In genomic region chr3:193314161-193314560, GRCh38 we compare ENCODE assay signal across 24 cellular contexts.
A peak's percentile ranks its signal among the peaks of the same experiment; 100 is the strongest.
DNase-seq lines count a peak whose midpoint lies in the region; ATAC-seq, FAIRE-seq and TF ChIP-seq lines count a peak whose summit lies in the region.
"Had no signal": no experiment of that assay in that cellular context is flagged by ENCODE, and none has a peak within 500 bp of the region (broad histone marks: within the 10 kb centered on the region; RNA-seq: fewer than 3 reads in every experiment).

No MANE protein-coding gene starts in this region.

- H3K9me2 ChIP-seq in PC-3 (replicated peaks; ENCODE audit: low read length): no peaks in the 10 kb centered on the region

- TF ChIP-seq POLR2A in H54 (IDR thresholded peaks at IDR 0.05; ENCODE audit: low read depth, low read length): no peak

- H3K4me2 ChIP-seq in PC-3 (ENCODE audit: low read length): no peak overlapping the region
- H3K4me2 ChIP-seq: KMS-11 had no signal

- H3K9me3 ChIP-seq in PC-3 (ENCODE audit: low read length): no peaks in the 10 kb centered on the region
- H3K9me3 ChIP-seq: SJCRH30, upper lobe of right lung had no signal

- H3K9ac ChIP-seq in PC-3 (ENCODE audit: low read length): no peak overlapping the region
- H3K9ac ChIP-seq: KMS-11 had no signal

- H3K4me1 ChIP-seq in PC-3 (ENCODE audit: insufficient read depth, low read length): no peaks in the 10 kb centered on the region
- no peaks in the 10 kb centered on the region for H3K4me1 ChIP-seq in foreskin keratinocyte
- H3K4me1 ChIP-seq: upper lobe of right lung had no signal

- ATAC-seq in PC-3 (peak; percentile 40; the same call in 1 of the 2 replicates), foreskin keratinocyte (peak; percentile 33), HG03196 (IDR thresholded peaks at IDR 0.05; ENCODE audit: unreplicated experiment) (no peak), HG02970 (IDR thresholded peaks at IDR 0.05; ENCODE audit: low FRiP score, unreplicated experiment) (no peak)
- ATAC-seq: activated CD8-positive, alpha-beta memory T cell treated with anti-CD3 and anti-CD28 coated beads, Interleukin-2, amount 10 ng/mL, durations not matched to agents 7 days and 5 days; left colon; sciatic nerve; upper lobe of right lung had no signal

- H3K36me3 ChIP-seq in PC-3 (ENCODE audit: low read depth, low read length): no peaks in the 10 kb centered on the region
- H3K36me3 ChIP-seq: SJCRH30, upper lobe of right lung had no signal

- CTCF ChIA-PET in PC-3 (lab: Charles Lee): no interaction called here

- H3K4me3 ChIP-seq in PC-3 (ENCODE audit: low read length) (no peak overlapping the region), foreskin fibroblast (ENCODE audit: low read depth in 1 of 2, low read length in 2 of 2) (no peak overlapping the region)
- H3K4me3 ChIP-seq: SJCRH30, upper lobe of right lung had no signal

- no peak for DNase-seq in H54 (ENCODE audit: insufficient read length, low spot score)
- no peak for DNase-seq in PC-3
- DNase-seq in foreskin keratinocyte: no peak
- no peak for DNase-seq in foreskin fibroblast
- DNase-seq in cardiac septum (ENCODE audit: low spot score): no peak
- DNase-seq: activated CD4-positive, CD25-positive, alpha-beta regulatory T cell treated with anti-CD3 and anti-CD28 coated beads, Interleukin-2, amount 50 U/mL, for 72 hours; activated CD8-positive, alpha-beta memory T cell treated with anti-CD3 and anti-CD28 coated beads, Interleukin-2, amount 10 ng/mL, durations not matched to agents 7 days and 5 days; activated gamma-delta T cell; anterior cingulate cortex; DMS79 treated with DMSO at 0.1 percent for 48 hours; left colon; midbrain; NCI-H146; NCI-H2227 treated with DMSO at 0.1 percent for 48 hours; SJCRH30; stimulated activated CD4-positive, alpha-beta T cell treated with anti-CD3 and anti-CD28 coated beads, Interleukin-1b, Interleukin-23, amount 100 ng/mL, for 48 hours; stimulated activated naive CD8-positive, alpha-beta T cell treated with anti-CD3 and anti-CD28 coated beads, Interleukin-15, amount 100 ng/mL, for 72 hours; upper lobe of right lung had no signal

- TF ChIP-seq CTCF in 22Rv1 (IDR thresholded peaks at IDR 0.05) (peak; percentile 18; the same call in 1 of the 2 replicates), PC-3 (conservative IDR thresholded peaks at IDR 0.05; ENCODE audit: low read depth, low read length) (peak; percentile 50; the same call in 1 of the 2 replicates), foreskin keratinocyte (conservative IDR thresholded peaks at IDR 0.05) (no peak), foreskin fibroblast (IDR thresholded peaks at IDR 0.05; ENCODE audit: low read depth, low read length) (no peak)

- H3K27me3 ChIP-seq in PC-3 (ENCODE audit: low read length): peaks cover 44% of the 10 kb centered on the region; the same call in 1 of the 2 replicates
- H3K27me3 ChIP-seq in foreskin keratinocyte: no peaks in the 10 kb centered on the region
- H3K27me3 ChIP-seq: SJCRH30, upper lobe of right lung had no signal

- H2AFZ ChIP-seq in PC-3 (ENCODE audit: low read length): no peak overlapping the region

- H4K20me1 ChIP-seq in PC-3 (ENCODE audit: low read length): no peaks in the 10 kb centered on the region

- H3K27ac ChIP-seq in 22Rv1 (no peak overlapping the region), PC-3 (ENCODE audit: low read length) (no peak overlapping the region), foreskin keratinocyte (no peak overlapping the region)
- H3K27ac ChIP-seq: KMS-11, SJCRH30, upper lobe of right lung had no signal

- POLR2A ChIA-PET in PC-3 (lab: Charles Lee; ENCODE audit: unreplicated experiment): no interaction called here

- no peaks in the 10 kb centered on the region for H3F3A ChIP-seq in PC-3 (ENCODE audit: low read length, unreplicated experiment)

- intact Hi-C loops in PC-3 (cut with micrococcal nuclease): no loop called here
- intact Hi-C loops in cardiac septum (cut with DNase I): no loop called here

- peak; percentile 61 for FAIRE-seq in H54 (lab: Jason Lieb, UNC)
- FAIRE-seq: A204.1 had no signal

- no TSS peak for BruUV-seq in PC-3 (replicated peaks; lab: Mats Ljungman, UMichigan)

- no peaks in the 10 kb centered on the region for H3K79me2 ChIP-seq in PC-3 (ENCODE audit: low read length)

Comparison
In these comparisons a context has a peak if more than half of its experiments do, and no peak if none do; other contexts are left out.
1. CTCF ChIP-seq: peak in 22Rv1 (single experiment) and PC-3 (single experiment); none in foreskin keratinocyte (single experiment) and foreskin fibroblast (single experiment).
2. ATAC-seq: peak in PC-3 (single experiment) and foreskin keratinocyte (single experiment); none in HG03196 (single experiment) and HG02970 (single experiment).